In the genomic region with DNA sequence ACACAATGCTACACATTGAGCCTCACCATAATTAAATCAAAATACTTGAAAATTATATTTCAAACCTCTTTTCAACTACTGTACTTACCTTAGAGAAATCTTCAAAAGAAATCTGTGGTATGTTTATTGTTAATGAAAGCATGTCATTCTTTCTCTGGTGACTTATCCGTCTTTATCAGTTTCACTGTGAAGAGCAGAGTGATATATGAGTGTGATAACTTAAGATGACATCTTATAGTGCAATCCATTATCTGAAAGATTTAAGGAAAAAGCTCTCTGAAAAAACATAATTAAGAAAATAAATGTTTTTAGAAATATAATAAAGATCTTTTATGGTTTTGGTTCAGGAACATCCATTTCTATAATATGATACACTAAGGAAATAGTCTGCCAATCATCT, we compare ENCODE assay signal across 31 cellular contexts.
A peak's percentile ranks its signal among the peaks of the same experiment; 100 is the strongest.
DNase-seq lines count a peak whose midpoint lies in the region; ATAC-seq and TF ChIP-seq lines count a peak whose summit lies in the region.
"Had no signal": no experiment of that assay in that cellular context is flagged by ENCODE, and none has a peak within 500 bp of the region (broad histone marks: within the 10 kb centered on the region; RNA-seq: fewer than 3 reads in every experiment).

No MANE protein-coding gene starts in this region.

- H3K79me2 ChIP-seq in SK-N-SH (ENCODE audit: insufficient read depth) = no peaks in the 10 kb centered on the region

- TF ChIP-seq RAD21 in SK-N-SH (IDR thresholded peaks at IDR 0.05; ENCODE audit: low read length) = no peak

- H4K20me1 ChIP-seq in SK-N-SH (ENCODE audit: insufficient read depth) = no peaks in the 10 kb centered on the region
- H4K20me1 ChIP-seq: BLaER1; BLaER1 treated with 17β-estradiol and CSF1 and Interleukin-3, amounts not matched to agents 10 nM and 100 nM had no signal

- H3K4me3 ChIP-seq in SK-N-SH (ENCODE audit: low read depth in 2 of 2, low read length in 1 of 2) = no peak overlapping the region
- H3K4me3 ChIP-seq: A549; BLaER1; BLaER1 treated with 17β-estradiol and CSF1 and Interleukin-3, amounts not matched to agents 10 nM and 100 nM had no signal

- no peak for TF ChIP-seq EP300 in SK-N-SH (IDR thresholded peaks at IDR 0.05; ENCODE audit: borderline replicate concordance in 1 of 2, low read depth in 1 of 2, low read length in 1 of 2)

- DNase-seq in SK-N-SH = no peak
- DNase-seq in HEK293T (ENCODE audit: extremely low spot score) = no peak
- peak; percentile 69 for DNase-seq in SK-N-DZ (ENCODE audit: low spot score)
- DNase-seq in SHP77 (lab: John Stamatoyannopoulos, UW) = no peak
- DNase-seq: 8988T; ACHN; AML-193; BE2C; C1 segment of cervical spinal cord; Caco-2; Calu3; CD4-positive, alpha-beta memory T cell; CD4-positive, alpha-beta T cell; CD4-positive, CD25-positive, alpha-beta regulatory T cell; CD8-positive, alpha-beta memory T cell; CD8-positive, alpha-beta T cell; COR-L47; DMS 273 treated with DMSO at 0.1 percent for 48 hours; DMS153; DMS53; DMS79; DMS79 treated with DMSO at 0.1 percent for 48 hours; DND-41; EL had no signal

- no peak for TF ChIP-seq CTCF in SK-N-SH (IDR thresholded peaks at IDR 0.05)

- POLR2A ChIA-PET in SK-N-SH (lab: Yijun Ruan, JAX) = no interaction called here
- POLR2A ChIA-PET in HEK293T (lab: Yijun Ruan, JAX) = no interaction called here

- ATAC-seq in SK-N-SH treated with all-trans-retinoic acid at 6 μM for 48 hours = no peak
- ATAC-seq in GM19351 (IDR thresholded peaks at IDR 0.05; ENCODE audit: unreplicated experiment) = no peak
- ATAC-seq: A549; CD8-positive, alpha-beta T cell had no signal

- H3K9me2 ChIP-seq in SK-N-SH = no peaks in the 10 kb centered on the region

- no peak overlapping the region for H2AFZ ChIP-seq in SK-N-SH (ENCODE audit: low read depth)

- 89% methylated on average over 1 of the region's 1 CpG for WGBS in SK-N-SH (ENCODE audit: low lambda C conversion rate)

- H3K27ac ChIP-seq in SK-N-SH (ENCODE audit: low read depth in 2 of 2, low read length in 1 of 2) = no peak overlapping the region
- H3K27ac ChIP-seq: 22Rv1; A549; BLaER1; BLaER1 treated with 17β-estradiol and CSF1 and Interleukin-3, amounts not matched to agents 10 nM and 100 nM; C4-2B had no signal

- no peaks in the 10 kb centered on the region for H3F3A ChIP-seq in SK-N-SH (replicated peaks; ENCODE audit: insufficient read depth)

- H3K36me3 ChIP-seq in SK-N-SH (replicated peaks in 1 of 2; ENCODE audit: control insufficient read depth in 1 of 2, insufficient read depth in 2 of 2, low read length in 1 of 2) = peaks cover 0 to 2% of the 10 kb centered on the region in 2 experiments
- H3K36me3 ChIP-seq: BE2C; BLaER1; BLaER1 treated with 17β-estradiol and CSF1 and Interleukin-3, amounts not matched to agents 10 nM and 100 nM had no signal

- H3K9me3 ChIP-seq in SK-N-SH = no peaks in the 10 kb centered on the region
- H3K9me3 ChIP-seq: A549; BE2C; BLaER1; BLaER1 treated with 17β-estradiol and CSF1 and Interleukin-3, amounts not matched to agents 10 nM and 100 nM; Caco-2 had no signal

- no peaks in the 10 kb centered on the region for H3K27me3 ChIP-seq in SK-N-SH (ENCODE audit: insufficient read depth)
- H3K27me3 ChIP-seq: BE2C; BLaER1; BLaER1 treated with 17β-estradiol and CSF1 and Interleukin-3, amounts not matched to agents 10 nM and 100 nM had no signal

- H3K4me1 ChIP-seq in SK-N-SH (ENCODE audit: control insufficient read depth in 1 of 2, insufficient read depth in 2 of 2, low read depth in 1 of 2, low read length in 1 of 2) = peaks cover 0 to 2% of the 10 kb centered on the region in 2 experiments; a peak in 2 of 4 replicates
- H3K4me1 ChIP-seq: A549; BE2C; BLaER1; BLaER1 treated with 17β-estradiol and CSF1 and Interleukin-3, amounts not matched to agents 10 nM and 100 nM; Caco-2 had no signal

- no peak overlapping the region for H3K9ac ChIP-seq in SK-N-SH
- H3K9ac ChIP-seq: BLaER1; BLaER1 treated with 17β-estradiol and CSF1 and Interleukin-3, amounts not matched to agents 10 nM and 100 nM had no signal

- CTCF ChIA-PET in SK-N-SH (lab: Yijun Ruan, JAX) (no interaction called here), HEK293T (lab: Yijun Ruan, JAX) (no interaction called here)

- H3K4me2 ChIP-seq in SK-N-SH = no peak overlapping the region
- H3K4me2 ChIP-seq: A549; BLaER1; BLaER1 treated with 17β-estradiol and CSF1 and Interleukin-3, amounts not matched to agents 10 nM and 100 nM had no signal

TF ChIP-seq in SK-N-SH treated with all-trans-retinoic acid at 6 μM for 48 hours, 23 proteins besides CTCF, POLR2A, EP300 and RAD21 (continues in another document):
- TF ChIP-seq, protein P1, sequence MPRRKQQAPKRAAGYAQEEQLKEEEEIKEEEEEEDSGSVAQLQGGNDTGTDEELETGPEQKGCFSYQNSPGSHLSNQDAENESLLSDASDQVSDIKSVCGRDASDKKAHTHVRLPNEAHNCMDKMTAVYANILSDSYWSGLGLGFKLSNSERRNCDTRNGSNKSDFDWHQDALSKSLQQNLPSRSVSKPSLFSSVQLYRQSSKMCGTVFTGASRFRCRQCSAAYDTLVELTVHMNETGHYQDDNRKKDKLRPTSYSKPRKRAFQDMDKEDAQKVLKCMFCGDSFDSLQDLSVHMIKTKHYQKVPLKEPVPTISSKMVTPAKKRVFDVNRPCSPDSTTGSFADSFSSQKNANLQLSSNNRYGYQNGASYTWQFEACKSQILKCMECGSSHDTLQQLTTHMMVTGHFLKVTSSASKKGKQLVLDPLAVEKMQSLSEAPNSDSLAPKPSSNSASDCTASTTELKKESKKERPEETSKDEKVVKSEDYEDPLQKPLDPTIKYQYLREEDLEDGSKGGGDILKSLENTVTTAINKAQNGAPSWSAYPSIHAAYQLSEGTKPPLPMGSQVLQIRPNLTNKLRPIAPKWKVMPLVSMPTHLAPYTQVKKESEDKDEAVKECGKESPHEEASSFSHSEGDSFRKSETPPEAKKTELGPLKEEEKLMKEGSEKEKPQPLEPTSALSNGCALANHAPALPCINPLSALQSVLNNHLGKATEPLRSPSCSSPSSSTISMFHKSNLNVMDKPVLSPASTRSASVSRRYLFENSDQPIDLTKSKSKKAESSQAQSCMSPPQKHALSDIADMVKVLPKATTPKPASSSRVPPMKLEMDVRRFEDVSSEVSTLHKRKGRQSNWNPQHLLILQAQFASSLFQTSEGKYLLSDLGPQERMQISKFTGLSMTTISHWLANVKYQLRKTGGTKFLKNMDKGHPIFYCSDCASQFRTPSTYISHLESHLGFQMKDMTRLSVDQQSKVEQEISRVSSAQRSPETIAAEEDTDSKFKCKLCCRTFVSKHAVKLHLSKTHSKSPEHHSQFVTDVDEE (CRISPR knock-in tag; IDR thresholded peaks at IDR 0.05) = no peak
- TF ChIP-seq ARNTL (CRISPR knock-in tag; IDR thresholded peaks at IDR 0.05; ENCODE audit: borderline replicate concordance, low read depth) = no peak
- no peak for TF ChIP-seq CSDC2 (CRISPR knock-in tag; IDR thresholded peaks at IDR 0.05)

TF ChIP-seq in SK-N-SH, 30 proteins besides CTCF, POLR2A, EP300 and RAD21 (continues in another document):
- TF ChIP-seq GABPA (IDR thresholded peaks at IDR 0.05; ENCODE audit: low read depth) (no peak), POLR2AphosphoS5 (IDR thresholded peaks at IDR 0.05; ENCODE audit: low read depth, low read length) (no peak), MEF2A (IDR thresholded peaks at IDR 0.05; ENCODE audit: borderline replicate concordance, low read depth) (no peak), SMC3 (IDR thresholded peaks at IDR 0.05; ENCODE audit: low read depth, low read length) (no peak), YY1 (IDR thresholded peaks at IDR 0.05; ENCODE audit: low read depth) (no peak)
- TF ChIP-seq, protein P2, sequence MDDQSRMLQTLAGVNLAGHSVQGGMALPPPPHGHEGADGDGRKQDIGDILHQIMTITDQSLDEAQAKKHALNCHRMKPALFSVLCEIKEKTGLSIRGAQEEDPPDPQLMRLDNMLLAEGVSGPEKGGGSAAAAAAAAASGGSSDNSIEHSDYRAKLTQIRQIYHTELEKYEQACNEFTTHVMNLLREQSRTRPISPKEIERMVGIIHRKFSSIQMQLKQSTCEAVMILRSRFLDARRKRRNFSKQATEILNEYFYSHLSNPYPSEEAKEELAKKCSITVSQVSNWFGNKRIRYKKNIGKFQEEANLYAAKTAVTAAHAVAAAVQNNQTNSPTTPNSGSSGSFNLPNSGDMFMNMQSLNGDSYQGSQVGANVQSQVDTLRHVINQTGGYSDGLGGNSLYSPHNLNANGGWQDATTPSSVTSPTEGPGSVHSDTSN (IDR thresholded peaks at IDR 0.05) = no peak

TF ChIP-seq in HEK293T, 16 proteins besides CTCF, POLR2A, EP300 and RAD21:
- TF ChIP-seq FOXM1 (IDR thresholded peaks at IDR 0.05; ENCODE audit: borderline replicate concordance) (no peak), FOXA1 (IDR thresholded peaks at IDR 0.05) (no peak), L3MBTL2 (conservative IDR thresholded peaks at IDR 0.05) (no peak), TARDBP (IDR thresholded peaks at IDR 0.05) (no peak), BHLHE40 (IDR thresholded peaks at IDR 0.05; ENCODE audit: borderline replicate concordance) (no peak), ELF4 (IDR thresholded peaks at IDR 0.05) (no peak), ARNT (IDR thresholded peaks at IDR 0.05) (no peak)
- TF ChIP-seq, protein P3, sequence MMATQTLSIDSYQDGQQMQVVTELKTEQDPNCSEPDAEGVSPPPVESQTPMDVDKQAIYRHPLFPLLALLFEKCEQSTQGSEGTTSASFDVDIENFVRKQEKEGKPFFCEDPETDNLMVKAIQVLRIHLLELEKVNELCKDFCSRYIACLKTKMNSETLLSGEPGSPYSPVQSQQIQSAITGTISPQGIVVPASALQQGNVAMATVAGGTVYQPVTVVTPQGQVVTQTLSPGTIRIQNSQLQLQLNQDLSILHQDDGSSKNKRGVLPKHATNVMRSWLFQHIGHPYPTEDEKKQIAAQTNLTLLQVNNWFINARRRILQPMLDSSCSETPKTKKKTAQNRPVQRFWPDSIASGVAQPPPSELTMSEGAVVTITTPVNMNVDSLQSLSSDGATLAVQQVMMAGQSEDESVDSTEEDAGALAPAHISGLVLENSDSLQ (IDR thresholded peaks at IDR 0.05) = peak; percentile 51
